Comparison of ENCODE assay signal across 22 cellular contexts in the genomic region with DNA sequence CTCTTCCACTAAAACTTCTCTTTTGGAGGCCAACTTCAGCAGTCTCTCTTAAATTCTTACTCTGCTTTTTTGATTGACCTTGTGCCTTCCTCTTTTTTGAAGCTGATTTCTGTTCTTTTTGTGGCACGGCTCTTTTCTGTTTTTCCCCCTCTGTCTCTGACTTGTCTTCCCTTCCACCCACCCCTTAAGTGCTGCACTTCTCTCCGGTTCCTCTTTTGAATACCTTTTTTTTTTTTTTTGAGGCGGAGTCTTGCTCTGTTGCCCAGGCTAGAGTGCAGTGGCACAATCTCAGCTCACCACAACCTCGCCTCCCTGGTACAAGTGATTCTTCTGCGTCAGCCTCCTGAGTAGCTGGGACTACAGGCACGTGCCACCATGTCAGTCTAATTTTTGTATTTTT.
A peak's percentile ranks its signal among the peaks of the same experiment; 100 is the strongest.
DNase-seq lines count a peak whose midpoint lies in the region; ATAC-seq and TF ChIP-seq lines count a peak whose summit lies in the region.
"Had no signal": no experiment of that assay in that cellular context is flagged by ENCODE, and none has a peak within 500 bp of the region (broad histone marks: within the 10 kb centered on the region; RNA-seq: fewer than 3 reads in every experiment).

No MANE protein-coding gene starts in this region.

- peak; percentile 50 for ATAC-seq in HG02884 (IDR thresholded peaks at IDR 0.05; ENCODE audit: unreplicated experiment)
- peak; percentile 35 to 78 for ATAC-seq in lower lobe of right lung

- peaks cover 3% of the 10 kb centered on the region in 2 donors for H3K36me3 Mint-ChIP-seq in CD14-positive monocyte
- no peaks in the 10 kb centered on the region for H3K36me3 Mint-ChIP-seq in mesothelial cell of epicardium
- H3K36me3 Mint-ChIP-seq: activated CD4-positive, alpha-beta memory T cell treated with anti-CD3 and anti-CD28 coated beads for 36 hours had no signal

- H3K4me1 Mint-ChIP-seq in CD14-positive monocyte (peaks cover 64% of the 10 kb centered on the region), mesothelial cell of epicardium (peaks cover 3% of the 10 kb centered on the region)

- DNase-seq in CD14-positive monocyte (ENCODE audit: low spot score) (no peak), OCI-LY7 (ENCODE audit: low spot score) (peak; percentile 38), lower lobe of right lung (peak; percentile 51), nucleus accumbens (lab: John Stamatoyannopoulos, UW) (no peak), NCI-H128 (lab: John Stamatoyannopoulos, UW; ENCODE audit: unreplicated experiment) (no peak), NCI-H774 (lab: John Stamatoyannopoulos, UW) (no peak), mesothelial cell of epicardium (ENCODE audit: low spot score in 2 of 2, unreplicated experiment in 2 of 2) (no peak)
- DNase-seq: activated CD4-positive, alpha-beta memory T cell treated with anti-CD3 and anti-CD28 coated beads for 36 hours; activated gamma-delta T cell; brain microvascular endothelial cell; KG1; mammary epithelial cell; NCI-H1092 treated with DMSO at 0.1 percent for 48 hours; NCI-H526 treated with DMSO at 0.1 percent for 48 hours; pancreas; PC-9; SJCRH30; stimulated activated naive CD4-positive, alpha-beta T cell had no signal

- H4K20me1 ChIP-seq in OCI-LY7 (ENCODE audit: insufficient read depth, low read length), result no peaks in the 10 kb centered on the region

- H3K9me2 ChIP-seq in OCI-LY7 (ENCODE audit: insufficient read depth, low read length), result no peaks in the 10 kb centered on the region

- H3K4me2 ChIP-seq in OCI-LY7 (ENCODE audit: low read length), result no peak overlapping the region
- H3K4me2 ChIP-seq: PC-9 had no signal

- H3K4me3 ChIP-seq in OCI-LY7 (ENCODE audit: low read depth, low read length, poor library complexity, severe bottlenecking) (no peak overlapping the region), lower lobe of right lung (no peak overlapping the region)
- H3K4me3 ChIP-seq: GM23248, pancreas, PC-9, SJCRH30, thoracic aorta had no signal

- no peaks in the 10 kb centered on the region for H3K79me2 ChIP-seq in OCI-LY7 (ENCODE audit: insufficient read depth, low read depth, low read length)

- H3K27ac ChIP-seq in OCI-LY7 (ENCODE audit: low read depth, low read length, poor library complexity, severe bottlenecking), result no peak overlapping the region
- H3K27ac ChIP-seq in lower lobe of right lung, result no peak overlapping the region
- H3K27ac ChIP-seq: brain microvascular endothelial cell, C4-2B, GM23248, pancreas, PC-9, SJCRH30, thoracic aorta had no signal

- H3K27me3 Mint-ChIP-seq in CD14-positive monocyte (ENCODE audit: low read depth in 3 of 3), result peaks cover 0 to 4% (median 0%) of the 10 kb centered on the region in 3 donors
- no peaks in the 10 kb centered on the region for H3K27me3 Mint-ChIP-seq in mesothelial cell of epicardium (ENCODE audit: low read depth)
- H3K27me3 Mint-ChIP-seq: activated CD4-positive, alpha-beta memory T cell treated with anti-CD3 and anti-CD28 coated beads for 36 hours had no signal

- peak overlapping the region; percentile 76 to 97 (median 92) for H3K27ac Mint-ChIP-seq in CD14-positive monocyte
- no peak overlapping the region for H3K27ac Mint-ChIP-seq in mesothelial cell of epicardium
- H3K27ac Mint-ChIP-seq: activated CD4-positive, alpha-beta memory T cell treated with anti-CD3 and anti-CD28 coated beads for 36 hours had no signal

- POLR2A ChIA-PET in OCI-LY7 (lab: Charles Lee), result interaction anchor here (1.2 kb wide), 1 partner anchor 24 kb away, joined by 5 read pairs; no protein-coding TSS in a partner anchor

- H3K27me3 ChIP-seq in lower lobe of right lung (ENCODE audit: low read depth), result no peaks in the 10 kb centered on the region
- H3K27me3 ChIP-seq: brain microvascular endothelial cell, pancreas, SJCRH30 had no signal

- peaks cover 3 to 8% (median 4%) of the 10 kb centered on the region in 7 donors for H3K9me3 Mint-ChIP-seq in CD14-positive monocyte
- H3K9me3 Mint-ChIP-seq in mesothelial cell of epicardium, result peaks cover 7% of the 10 kb centered on the region
- H3K9me3 Mint-ChIP-seq: activated CD4-positive, alpha-beta memory T cell treated with anti-CD3 and anti-CD28 coated beads for 36 hours had no signal

- H3K4me3 Mint-ChIP-seq in CD14-positive monocyte, result peak overlapping the region; percentile 42 to 49
- H3K4me3 Mint-ChIP-seq in mesothelial cell of epicardium, result no peak overlapping the region
- H3K4me3 Mint-ChIP-seq: activated CD4-positive, alpha-beta memory T cell treated with anti-CD3 and anti-CD28 coated beads for 36 hours had no signal

- peaks cover 7% of the 10 kb centered on the region for H3K4me1 ChIP-seq in OCI-LY7 (ENCODE audit: insufficient read depth, low read length, poor library complexity, severe bottlenecking)
- no peaks in the 10 kb centered on the region for H3K4me1 ChIP-seq in lower lobe of right lung
- H3K4me1 ChIP-seq: pancreas had no signal

- H3K36me3 ChIP-seq in OCI-LY7 (ENCODE audit: insufficient read depth, low read length) (no peaks in the 10 kb centered on the region), lower lobe of right lung (no peaks in the 10 kb centered on the region)
- H3K36me3 ChIP-seq: brain microvascular endothelial cell, pancreas, thoracic aorta had no signal

- TF ChIP-seq CTCF in CD14-positive monocyte (IDR thresholded peaks at IDR 0.05) (no peak), OCI-LY7 (conservative IDR thresholded peaks at IDR 0.05; ENCODE audit: low read length) (no peak), lower lobe of right lung (IDR thresholded peaks at IDR 0.05) (no peak), mesothelial cell of epicardium (IDR thresholded peaks at IDR 0.05; ENCODE audit: unreplicated experiment) (no peak)

- BruUV-seq in OCI-LY7 (replicated peaks; lab: Mats Ljungman, UMichigan), result no TSS peak

- CTCF ChIA-PET in OCI-LY7 (lab: Charles Lee; ENCODE audit: unreplicated experiment), result no interaction called here

- H3K9me3 ChIP-seq in OCI-LY7 (ENCODE audit: low read length) (no peaks in the 10 kb centered on the region), lower lobe of right lung (no peaks in the 10 kb centered on the region)
- H3K9me3 ChIP-seq: pancreas, thoracic aorta had no signal

- intact Hi-C loops in CD14-positive monocyte (cut with micrococcal nuclease), result no loop called here
- intact Hi-C loops in OCI-LY7 (cut with micrococcal nuclease; ENCODE audit: unreplicated experiment), result no loop called here
- intact Hi-C loops in lower lobe of right lung (cut with DNase I), result no loop called here

- no peak overlapping the region for H2AFZ ChIP-seq in OCI-LY7 (ENCODE audit: low read length)
- H2AFZ ChIP-seq: GM23248, PC-9 had no signal

Comparison
In these comparisons a context has a peak if more than half of its experiments do, and no peak if none do; other contexts are left out.
1. DNase-seq: peak in OCI-LY7 (single experiment) and lower lobe of right lung (single experiment); none in CD14-positive monocyte (single experiment), nucleus accumbens (0 of 56), NCI-H128 (single experiment), NCI-H774 (single experiment) and mesothelial cell of epicardium (0 of 2).